Comparison of ENCODE assay signal across 17 cellular contexts in genomic region chr7:142376356-142376997, GRCh38.
DNase-seq lines count a peak whose midpoint lies in the region; ATAC-seq and TF ChIP-seq lines count a peak whose summit lies in the region.
"Had no signal": no experiment of that assay in that cellular context is flagged by ENCODE, and none has a peak within 500 bp of the region (broad histone marks: within the 10 kb centered on the region; RNA-seq: fewer than 3 reads in every experiment).

No MANE protein-coding gene starts in this region.

- BruUV-seq in mammary epithelial cell (replicated peaks; lab: Mats Ljungman, UMichigan): no TSS peak

- CTCF ChIA-PET in mammary epithelial cell (lab: Charles Lee; ENCODE audit: low non-redundant PET): no interaction called here

- H4K20me1 ChIP-seq in mammary epithelial cell (ENCODE audit: insufficient read depth, low read length): no peaks in the 10 kb centered on the region

- DNase-seq in mammary epithelial cell (no peak), breast epithelium (ENCODE audit: low spot score in 2 of 2) (no peak), SKM-1 treated with dmso at 0.1 percent for 144 hours (lab: John Stamatoyannopoulos, UW; ENCODE audit: unreplicated experiment) (peak; percentile 92), islet precursor cell (peak; percentile 73), aorta (no peak), sigmoid colon (no peak), SK-N-DZ (ENCODE audit: low spot score) (no peak), NCI-H146 (lab: John Stamatoyannopoulos, UW) (no peak)
- DNase-seq: activated T-cell treated with anti-CD3 and anti-CD28 coated beads, Interleukin-2, amount 50 U/mL, for 4 hours; DMS79; naive thymus-derived CD8-positive, alpha-beta T cell; NCI-H1436 treated with DMSO at 0.1 percent for 48 hours; right cardiac atrium; stimulated activated CD4-positive, alpha-beta T cell treated with anti-CD3 and anti-CD28 coated beads, Interleukin-4, amount 100 ng/mL, for 24 hours; stimulated activated naive CD4-positive, alpha-beta T cell treated with Interleukin-2 at 50 U/mL for 16 hours had no signal

- H3K9me3 ChIP-seq in mammary epithelial cell (replicated peaks; ENCODE audit: insufficient read depth, low read length) (no peaks in the 10 kb centered on the region), breast epithelium (no peaks in the 10 kb centered on the region), aorta (ENCODE audit: control insufficient read depth, low read length) (no peaks in the 10 kb centered on the region), sigmoid colon (no peaks in the 10 kb centered on the region)
- H3K9me3 ChIP-seq: gastroesophageal sphincter had no signal

- H3K36me3 ChIP-seq in mammary epithelial cell (ENCODE audit: insufficient read depth, low read length) (no peaks in the 10 kb centered on the region), breast epithelium (no peaks in the 10 kb centered on the region), aorta (ENCODE audit: control insufficient read depth in 1 of 2, insufficient read depth in 2 of 2, low read length in 1 of 2) (no peaks in the 10 kb centered on the region), sigmoid colon (no peaks in the 10 kb centered on the region)
- H3K36me3 ChIP-seq: gastroesophageal sphincter, WERI-Rb-1 had no signal

- no peak overlapping the region for H3K27ac ChIP-seq in mammary epithelial cell (ENCODE audit: insufficient read depth, low read depth, low read length)
- H3K27ac ChIP-seq in breast epithelium: no peak overlapping the region
- H3K27ac ChIP-seq in aorta (ENCODE audit: low read depth in 1 of 2, low read length in 2 of 2): no peak overlapping the region
- no peak overlapping the region for H3K27ac ChIP-seq in sigmoid colon
- H3K27ac ChIP-seq: gastroesophageal sphincter, WERI-Rb-1 had no signal

- ATAC-seq in aorta (ENCODE audit: low FRiP score): peak; percentile 42

- 82% methylated on average over 6 of the region's 6 CpGs for WGBS in mammary epithelial cell (ENCODE audit: low coverage, missing lambda C conversion rate)
- WGBS in aorta, 2 donors: 58 to 63% methylated on average over 6 of the region's 6 CpGs
- WGBS in sigmoid colon, 2 donors: 51 to 71% methylated on average over 6 of the region's 6 CpGs

- no peak for TF ChIP-seq CTCF in mammary epithelial cell (conservative IDR thresholded peaks at IDR 0.05 in 1 of 2, IDR thresholded peaks at IDR 0.05 in 1 of 2; ENCODE audit: extremely low read depth in 1 of 2, insufficient read depth in 1 of 2, low read depth in 1 of 2, low read length in 2 of 2)
- no peak for TF ChIP-seq CTCF in breast epithelium (IDR thresholded peaks at IDR 0.05)
- no peak for TF ChIP-seq CTCF in sigmoid colon (IDR thresholded peaks at IDR 0.05)

- H3K4me2 ChIP-seq in mammary epithelial cell (ENCODE audit: insufficient read depth, low read depth, low read length): no peak overlapping the region

- no peak overlapping the region for H3K9ac ChIP-seq in mammary epithelial cell (ENCODE audit: insufficient read depth, low read length)

- H3K27me3 ChIP-seq in mammary epithelial cell (ENCODE audit: insufficient read depth, low read length): no peaks in the 10 kb centered on the region
- H3K27me3 ChIP-seq in breast epithelium: no peaks in the 10 kb centered on the region
- H3K27me3 ChIP-seq in aorta (ENCODE audit: control insufficient read depth in 1 of 2, insufficient read depth in 2 of 2, low read length in 1 of 2): no peaks in the 10 kb centered on the region
- no peaks in the 10 kb centered on the region for H3K27me3 ChIP-seq in sigmoid colon
- H3K27me3 ChIP-seq: gastroesophageal sphincter had no signal

- in situ Hi-C loops in mammary epithelial cell (cut with MboI; ENCODE audit: low sequenced_read_pairs in 2 of 2): no loop called here

- H3K4me1 ChIP-seq in mammary epithelial cell (ENCODE audit: insufficient read depth, low read length) (peaks cover 15% of the 10 kb centered on the region), breast epithelium (no peaks in the 10 kb centered on the region), aorta (ENCODE audit: control insufficient read depth in 1 of 2, insufficient read depth in 2 of 2, low read length in 2 of 2) (no peaks in the 10 kb centered on the region), sigmoid colon (peaks cover 0 to 18% (median 3%) of the 10 kb centered on the region in 4 donors)
- H3K4me1 ChIP-seq: gastroesophageal sphincter had no signal

- peak overlapping the region; percentile 67 for H2AFZ ChIP-seq in mammary epithelial cell (ENCODE audit: low read depth, low read length)

- no peak for TF ChIP-seq EP300 in sigmoid colon (IDR thresholded peaks at IDR 0.05)

- dilution Hi-C loops in mammary epithelial cell (cut with HindIII; ENCODE audit: low sequenced_read_pairs): no loop called here

- no peak overlapping the region for H3K4me3 ChIP-seq in mammary epithelial cell (replicated peaks in 1 of 3; ENCODE audit: insufficient read depth in 1 of 3, low read depth in 2 of 3, low read length in 3 of 3)
- H3K4me3 ChIP-seq in breast epithelium: no peak overlapping the region
- no peak overlapping the region for H3K4me3 ChIP-seq in aorta (ENCODE audit: low read length in 2 of 2)
- no peak overlapping the region for H3K4me3 ChIP-seq in sigmoid colon
- H3K4me3 ChIP-seq: gastroesophageal sphincter had no signal

- TF ChIP-seq POLR2A in breast epithelium (IDR thresholded peaks at IDR 0.05) (no peak), sigmoid colon (IDR thresholded peaks at IDR 0.05) (no peak)

- H3K79me2 ChIP-seq in mammary epithelial cell (ENCODE audit: insufficient read depth, low read length): no peaks in the 10 kb centered on the region

- intact Hi-C loops in mammary epithelial cell (cut with micrococcal nuclease) (no loop called here), breast epithelium (cut with DNase I; ENCODE audit: low total_unique reads) (no loop called here), aorta (cut with DNase I) (no loop called here), sigmoid colon (cut with DNase I) (no loop called here)

Comparison
In these comparisons a context has a peak if more than half of its experiments do, and no peak if none do; other contexts are left out.
1. DNase-seq: peak in SKM-1 treated with dmso at 0.1 percent for 144 hours (single experiment) and islet precursor cell (single experiment); none in mammary epithelial cell (single experiment), breast epithelium (0 of 2), aorta (0 of 2), sigmoid colon (single experiment), SK-N-DZ (single experiment) and NCI-H146 (single experiment).